Comparison of ENCODE assay signal across 22 cellular contexts in the genomic region with DNA sequence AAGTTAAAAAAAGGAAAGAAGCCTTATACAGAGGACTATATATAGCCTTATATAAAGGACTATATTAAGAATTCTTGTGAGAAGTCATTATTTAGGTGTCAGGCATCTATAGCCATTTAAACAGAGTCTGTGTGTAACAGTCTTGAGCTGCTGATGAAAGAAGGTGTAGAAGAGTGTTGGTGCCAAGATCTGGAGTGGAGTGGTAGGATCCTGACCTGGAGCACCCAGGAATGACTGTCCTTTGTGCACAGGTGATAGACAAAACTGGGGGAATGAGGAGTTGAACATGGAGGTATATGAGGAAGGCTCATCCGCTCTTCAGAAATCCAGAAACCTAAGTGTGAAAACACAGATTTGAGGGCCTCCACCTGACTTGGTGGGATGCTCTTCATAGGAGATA.
"Had no signal": no experiment of that assay in that cellular context is flagged by ENCODE, and none has a peak within 500 bp of the region (broad histone marks: within the 10 kb centered on the region; RNA-seq: fewer than 3 reads in every experiment).

No MANE protein-coding gene starts in this region.

- H3K4me2 ChIP-seq: KMS-11 had no signal

- H3K27ac ChIP-seq: brain microvascular endothelial cell, KMS-11 had no signal

- DNase-seq: activated B cell treated with CpG ODN at 0.5 μM for 24 hours; activated CD4-positive, alpha-beta T cell treated with anti-CD3 and anti-CD28 coated beads for 1 hour; activated CD4-positive, alpha-beta T cell treated with anti-CD3 and anti-CD28 coated beads, Interleukin-2, amount 10 ng/mL, durations not matched to agents 24 days and 14 days; activated CD4-positive, alpha-beta T cell treated with anti-CD3 and anti-CD28 coated beads, Interleukin-2, amount 50 U/mL, for 48 hours; activated CD8-positive, alpha-beta memory T cell treated with anti-CD3 and anti-CD28 coated beads, Interleukin-2, amount 10 ng/mL, durations not matched to agents 7 days and 5 days; activated effector memory CD4-positive, alpha-beta T cell treated with anti-CD3 and anti-CD28 coated beads, Interleukin-2, amount 50 U/mL, for 16 hours; activated naive CD4-positive, alpha-beta T cell treated with anti-CD3 and anti-CD28 coated beads for 36 hours; activated T-cell treated with anti-CD3 and anti-CD28 coated beads, Interleukin-2, amount 50 U/mL, for 24 hours; amygdala; brain microvascular endothelial cell; cerebellar nuclear complex; MM.1S; NCI-H1105; NCI-H1436; NCI-H1694 treated with DMSO at 0.1 percent for 48 hours; NCI-H2081; NCI-H2171 treated with DMSO at 0.1 percent for 48 hours; NCI-H226; NCI-H526 treated with DMSO at 0.1 percent for 48 hours; PC-3; SHP77 had no signal

- H3K27me3 ChIP-seq: brain microvascular endothelial cell had no signal

- ATAC-seq: activated CD8-positive, alpha-beta memory T cell treated with anti-CD3 and anti-CD28 coated beads, Interleukin-2, amount 10 ng/mL, durations not matched to agents 7 days and 5 days; PC-3 had no signal

- H3K9ac ChIP-seq: KMS-11 had no signal

- H3K36me3 ChIP-seq: brain microvascular endothelial cell had no signal
